In genomic region chr15:71133734-71134464, GRCh38 we compare ENCODE assay signal across 19 cellular contexts. TPM values are rescaled to one million over a fixed set of nuclear protein-coding genes. Genes with fewer than 3 reads are reported as not detected.
DNase-seq lines count a peak whose midpoint lies in the region; ATAC-seq and TF ChIP-seq lines count a peak whose summit lies in the region.
"Had no signal": no experiment of that assay in that cellular context is flagged by ENCODE, and none has a peak within 500 bp of the region (broad histone marks: within the 10 kb centered on the region; RNA-seq: fewer than 3 reads in every experiment).

No MANE protein-coding gene starts in this region.

- intact Hi-C loops in Right ventricle myocardium inferior (cut with DNase I): no loop called here
- intact Hi-C loops in cardiac septum (cut with DNase I): no loop called here
- intact Hi-C loops in Right ventricle myocardium superior (cut with DNase I): no loop called here
- intact Hi-C loops in right lobe of liver (cut with DNase I): no loop called here

- DNase-seq in Right ventricle myocardium inferior (ENCODE audit: missing footprints) (no peak), cardiac septum (ENCODE audit: low spot score) (no peak), Right ventricle myocardium superior (peak; percentile 58), right lobe of liver (no peak), GM19240 (ENCODE audit: insufficient read length, low spot score) (no peak), GDM1 (lab: John Stamatoyannopoulos, UW) (no peak)
- DNase-seq: 8988T; activated CD4-positive, alpha-beta T cell treated with anti-CD3 and anti-CD28 coated beads for 4 hours; aorta; C1 segment of cervical spinal cord; DMS153; foreskin fibroblast; NCI-H1436 treated with DMSO at 0.1 percent for 48 hours; NCI-H226; stimulated activated CD4-positive, alpha-beta T cell treated with anti-CD3 and anti-CD28 coated beads, Interleukin-12 subunit alpha, Interleukin-12 subunit beta, amount 100 ng/mL, for 4 hours; SW 1271 had no signal

- H3K9me3 ChIP-seq in right lobe of liver: no peaks in the 10 kb centered on the region

- no peak overlapping the region for H3K4me3 ChIP-seq in right lobe of liver

- ATAC-seq in Right ventricle myocardium inferior: peak; percentile 90
- peak; percentile 88 for ATAC-seq in Right ventricle myocardium superior (ENCODE audit: poor library complexity)
- ATAC-seq in right lobe of liver: peak in 3 of 4 donors; percentile 27 to 32 (median 29)
- no peak for ATAC-seq in HG02973 (IDR thresholded peaks at IDR 0.05; ENCODE audit: unreplicated experiment)
- ATAC-seq in GM21717 (IDR thresholded peaks at IDR 0.05; ENCODE audit: unreplicated experiment): no peak

- TF ChIP-seq POLR2A in right lobe of liver (IDR thresholded peaks at IDR 0.05): no peak

- peaks cover 0 to 16% (median 4%) of the 10 kb centered on the region in 4 donors for H3K4me1 ChIP-seq in right lobe of liver

- WGBS in right lobe of liver (ENCODE audit: insufficient coverage, low coverage, low lambda C conversion rate, missing lambda C conversion rate): 22% methylated on average over 7 of the region's 12 CpGs

- no peak for TF ChIP-seq CTCF in right lobe of liver (IDR thresholded peaks at IDR 0.05)

- H3K27ac ChIP-seq in right lobe of liver: no peak overlapping the region

- H3K27me3 ChIP-seq in right lobe of liver: no peaks in the 10 kb centered on the region

- no peaks in the 10 kb centered on the region for H3K36me3 ChIP-seq in right lobe of liver

RNA-seq across cellular contexts. Expression of gene THSD4, which starts 18.6 kb away (rescaled TPM):
- total RNA-seq in Right ventricle myocardium inferior: 73.1 TPM
- total RNA-seq in cardiac septum: 116 TPM
- 75.6 TPM for total RNA-seq in Right ventricle myocardium superior
- 10 to 100 TPM in 4 of 6 experiments, 1 to 10 TPM in 2; 5.2 to 21.8 (median 13.7) TPM for total RNA-seq in right lobe of liver
- total RNA-seq: natural killer cell treated with Interleukin-12 subunit alpha and Interleukin-12 subunit beta and Interleukin-15 and Interleukin-18, amount 100 ng/mL, for 72 hours had no signal

Comparison
In these comparisons a context has a peak if more than half of its experiments do, and no peak if none do; other contexts are left out.
1. ATAC-seq: peak in Right ventricle myocardium inferior (single experiment), Right ventricle myocardium superior (single experiment) and right lobe of liver (3 of 4); none in HG02973 (single experiment) and GM21717 (single experiment).